Comparison of ENCODE assay signal across 8 cellular contexts in the genomic region with DNA sequence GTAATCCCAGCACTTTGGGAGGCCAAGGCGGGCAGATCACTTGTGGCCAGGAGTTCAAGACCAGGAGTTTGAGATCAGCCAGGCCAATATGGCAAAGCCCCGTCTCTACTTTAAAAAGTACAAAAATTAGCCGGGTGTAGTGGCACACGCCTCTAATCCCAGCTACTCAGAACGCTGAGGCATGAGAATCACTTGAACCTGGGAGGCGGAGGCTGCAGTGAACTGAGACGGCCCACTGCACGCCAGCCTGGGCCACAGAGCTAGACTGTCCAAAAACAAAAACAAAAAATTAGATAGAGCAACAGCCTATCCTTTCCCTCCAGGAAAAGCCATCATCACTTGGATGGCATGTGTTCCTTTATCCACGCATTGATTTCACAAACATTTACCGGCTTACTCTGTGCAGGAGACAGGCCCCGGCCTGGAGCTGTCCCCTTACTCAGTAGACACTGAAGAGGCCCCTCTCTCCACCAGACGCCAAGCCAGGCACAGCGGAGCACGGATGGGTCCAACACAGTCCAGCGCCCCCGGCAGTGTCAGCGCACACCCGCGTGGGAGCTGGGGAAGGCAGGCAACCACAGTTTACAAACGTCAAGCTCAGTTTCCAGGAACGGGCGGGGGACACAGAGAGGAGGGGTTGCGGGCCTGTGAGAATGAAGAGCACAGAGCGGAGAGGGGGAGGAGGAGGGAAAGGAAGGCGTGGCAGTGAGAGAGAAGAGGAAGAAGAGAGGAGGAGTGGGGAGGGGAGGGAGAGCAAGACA. TPM values are rescaled to one million over a fixed set of nuclear protein-coding genes. Genes with fewer than 3 reads are reported as not detected.
DNase-seq lines count a peak whose midpoint lies in the region; ATAC-seq, FAIRE-seq and TF ChIP-seq lines count a peak whose summit lies in the region.

No MANE protein-coding gene starts in this region.

- ATAC-seq in sciatic nerve: peak; percentile 94
- ATAC-seq in GM18517 (IDR thresholded peaks at IDR 0.05; ENCODE audit: unreplicated experiment): no peak
- no peak for ATAC-seq in HG03521 (IDR thresholded peaks at IDR 0.05; ENCODE audit: unreplicated experiment)
- ATAC-seq in HG02885 (IDR thresholded peaks at IDR 0.05; ENCODE audit: poor library complexity, unreplicated experiment): no peak

- peaks cover 10% of the 10 kb centered on the region; the same call in 1 of the 2 replicates for H3K4me1 ChIP-seq in HUES48 (ENCODE audit: control insufficient read depth, insufficient read depth, low read length)

- H3K4me3 ChIP-seq in HUES48 (ENCODE audit: low read depth, low read length) (peak overlapping the region; percentile 54; the same call in 1 of the 2 replicates), fibroblast of mammary gland (ENCODE audit: control insufficient read depth, low read depth, low read length) (no peak overlapping the region)

- no peak for FAIRE-seq in GM12891 (lab: Jason Lieb, UNC)

- TF ChIP-seq POLR2A in GM12891 (IDR thresholded peaks at IDR 0.05; ENCODE audit: low read depth, low read length): no peak

- TF ChIP-seq CTCF in fibroblast of mammary gland (conservative IDR thresholded peaks at IDR 0.05; ENCODE audit: control insufficient read depth, insufficient read depth, low read depth, low read length): no peak

- no peaks in the 10 kb centered on the region for H3K36me3 ChIP-seq in HUES48 (ENCODE audit: control insufficient read depth, insufficient read depth, low read length)

- no peak overlapping the region for H3K27ac ChIP-seq in HUES48 (ENCODE audit: low read depth, low read length)

- intact Hi-C loops in sciatic nerve (cut with DNase I): no loop called here

- peak; percentile 60 for DNase-seq in activated CD4-positive, alpha-beta T cell treated with anti-CD3 and anti-CD28 coated beads, Interleukin-2, amount 50 U/mL, for 1 hour
- DNase-seq in fibroblast of mammary gland (ENCODE audit: low read depth) (peak; percentile 23), sciatic nerve (ENCODE audit: low spot score) (no peak), GM12891 (ENCODE audit: insufficient read length, low spot score) (no peak)

- no peak overlapping the region for H3K9ac ChIP-seq in HUES48 (ENCODE audit: low read depth, low read length)

- no peaks in the 10 kb centered on the region for H3K9me3 ChIP-seq in HUES48 (ENCODE audit: control insufficient read depth, insufficient read depth, low read length)

- peaks cover 37% of the 10 kb centered on the region for H3K27me3 ChIP-seq in HUES48 (ENCODE audit: control insufficient read depth, insufficient read depth, low read length)

TF ChIP-seq in GM12891, 5 proteins besides CTCF, POLR2A, EP300 and RAD21:
- TF ChIP-seq POLR2AphosphoS5 (IDR thresholded peaks at IDR 0.05; ENCODE audit: low read depth, low read length) (no peak), TAF1 (IDR thresholded peaks at IDR 0.05; ENCODE audit: low read depth, low read length) (no peak), PAX5 (IDR thresholded peaks at IDR 0.05; ENCODE audit: insufficient read depth, low read length, severe bottlenecking) (no peak), SPI1 (IDR thresholded peaks at IDR 0.05; ENCODE audit: low read depth, low read length) (no peak), POU2F2 (IDR thresholded peaks at IDR 0.05; ENCODE audit: low read depth, low read length) (no peak)

RNA-seq across cellular contexts. Expression of a gene that starts 3.1 kb away (rescaled TPM):
- 0.09 TPM for total RNA-seq in sciatic nerve
- polyA plus RNA-seq in GM12891 (2012; ENCODE audit: low read depth, missing spikeins): not detected

RNA-seq across cellular contexts. Expression of a gene that starts 26.4 kb away (rescaled TPM):
- 0.18 TPM for total RNA-seq in sciatic nerve
- not detected for polyA plus RNA-seq in GM12891 (2012; ENCODE audit: low read depth, missing spikeins)

RNA-seq across cellular contexts. Expression of a gene that starts 44.8 kb away (rescaled TPM):
- total RNA-seq in sciatic nerve: not detected
- polyA plus RNA-seq in GM12891 (2012; ENCODE audit: low read depth, missing spikeins): not detected

Comparison
In these comparisons a context has a peak if more than half of its experiments do, and no peak if none do; other contexts are left out.
1. DNase-seq: peak in activated CD4-positive, alpha-beta T cell treated with anti-CD3 and anti-CD28 coated beads, Interleukin-2, amount 50 U/mL, for 1 hour (single experiment) and fibroblast of mammary gland (single experiment); none in sciatic nerve (single experiment) and GM12891 (single experiment).